Comparison of ENCODE assay signal across 19 cellular contexts in the genomic region with DNA sequence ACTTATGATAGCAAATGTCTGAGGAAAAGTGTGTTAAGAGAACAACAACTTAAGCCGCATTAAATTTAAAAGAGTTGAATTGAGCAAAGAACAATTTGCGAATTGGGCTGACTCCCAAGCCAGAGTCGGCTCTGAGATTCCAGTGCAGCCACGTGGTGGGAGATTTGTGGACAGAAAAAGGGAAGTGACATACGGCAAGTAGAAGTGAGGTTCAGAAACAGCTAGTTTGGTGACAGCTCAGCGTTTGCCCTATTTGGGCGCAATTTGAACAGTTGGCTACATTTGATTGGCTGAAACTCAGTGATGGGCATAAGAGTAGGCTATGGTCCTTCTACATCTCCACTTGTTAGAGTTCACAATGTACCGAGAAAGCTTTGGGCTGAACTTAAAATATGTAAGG.
"Had no signal": no experiment of that assay in that cellular context is flagged by ENCODE, and none has a peak within 500 bp of the region (broad histone marks: within the 10 kb centered on the region; RNA-seq: fewer than 3 reads in every experiment).

No MANE protein-coding gene starts in this region.

- H3K4me1 ChIP-seq: ascending aorta, esophagus muscularis mucosa, prostate gland, right lobe of liver had no signal

- H3K27ac ChIP-seq: ascending aorta, cardiac muscle cell, esophagus muscularis mucosa, neutrophil, prostate gland, right lobe of liver, WERI-Rb-1 had no signal

- DNase-seq: activated CD4-positive, alpha-beta T cell treated with anti-CD3 and anti-CD28 coated beads for 36 hours; activated CD8-positive, alpha-beta memory T cell treated with anti-CD3 and anti-CD28 coated beads, Interleukin-2, amount 50 U/mL, for 4 hours; activated CD8-positive, alpha-beta T cell treated with anti-CD3 and anti-CD28 coated beads for 36 hours; activated naive CD4-positive, alpha-beta T cell treated with Interleukin-2 at 50 U/mL for 16 hours; activated naive CD8-positive, alpha-beta T cell treated with anti-CD3 and anti-CD28 coated beads, Interleukin-2, amount 50 U/mL, for 24 hours; activated T-cell treated with anti-CD3 and anti-CD28 coated beads, Interleukin-2, amount 50 U/mL, for 72 hours; left colon; naive B cell; right lobe of liver; stimulated activated CD4-positive, alpha-beta T cell treated with anti-CD3 and anti-CD28 coated beads, Interleukin-2, amount 100 ng/mL, for 24 hours; stimulated activated naive CD4-positive, alpha-beta T cell; trophoblast cell; WERI-Rb-1 had no signal

- ATAC-seq: activated CD4-positive, alpha-beta T cell treated with anti-CD3 and anti-CD28 coated beads for 36 hours; activated CD8-positive, alpha-beta T cell treated with anti-CD3 and anti-CD28 coated beads for 36 hours; activated naive CD8-positive, alpha-beta T cell treated with anti-CD3 and anti-CD28 coated beads, Interleukin-2, amount 50 U/mL, for 24 hours; activated T-cell treated with anti-CD3 and anti-CD28 coated beads, Interleukin-2, amount 50 U/mL, for 72 hours; left colon; right lobe of liver had no signal

- H3K27me3 ChIP-seq: ascending aorta, cardiac muscle cell, esophagus muscularis mucosa, neutrophil, right lobe of liver had no signal

- H3K27me3 Mint-ChIP-seq: activated CD4-positive, alpha-beta T cell treated with anti-CD3 and anti-CD28 coated beads for 36 hours; activated CD8-positive, alpha-beta T cell treated with anti-CD3 and anti-CD28 coated beads for 36 hours; activated naive CD8-positive, alpha-beta T cell treated with anti-CD3 and anti-CD28 coated beads, Interleukin-2, amount 50 U/mL, for 24 hours; naive B cell had no signal

- H3K27ac Mint-ChIP-seq: activated CD4-positive, alpha-beta T cell treated with anti-CD3 and anti-CD28 coated beads for 36 hours; activated CD8-positive, alpha-beta T cell treated with anti-CD3 and anti-CD28 coated beads for 36 hours; activated naive CD8-positive, alpha-beta T cell treated with anti-CD3 and anti-CD28 coated beads, Interleukin-2, amount 50 U/mL, for 24 hours; activated T-cell treated with anti-CD3 and anti-CD28 coated beads, Interleukin-2, amount 50 U/mL, for 72 hours; naive B cell had no signal

- H3K4me3 ChIP-seq: ascending aorta, cardiac muscle cell, esophagus muscularis mucosa, lung, prostate gland, right lobe of liver had no signal

- H3K9me3 Mint-ChIP-seq: activated CD8-positive, alpha-beta T cell treated with anti-CD3 and anti-CD28 coated beads for 36 hours; activated naive CD8-positive, alpha-beta T cell treated with anti-CD3 and anti-CD28 coated beads, Interleukin-2, amount 50 U/mL, for 24 hours had no signal

- H3K36me3 ChIP-seq: ascending aorta, cardiac muscle cell, esophagus muscularis mucosa, neutrophil, prostate gland, right lobe of liver, WERI-Rb-1 had no signal

- H3K4me3 Mint-ChIP-seq: activated CD4-positive, alpha-beta T cell treated with anti-CD3 and anti-CD28 coated beads for 36 hours; activated CD8-positive, alpha-beta T cell treated with anti-CD3 and anti-CD28 coated beads for 36 hours; activated naive CD8-positive, alpha-beta T cell treated with anti-CD3 and anti-CD28 coated beads, Interleukin-2, amount 50 U/mL, for 24 hours; activated T-cell treated with anti-CD3 and anti-CD28 coated beads, Interleukin-2, amount 50 U/mL, for 72 hours; naive B cell had no signal

- H3K9me3 ChIP-seq: ascending aorta, esophagus muscularis mucosa, neutrophil, prostate gland, right lobe of liver had no signal
